ENCODE assay signal across 8 cellular contexts in genomic region chr9:72557549-72557948, GRCh38. TPM values are rescaled to one million over a fixed set of nuclear protein-coding genes. Genes with fewer than 3 reads are reported as not detected.
DNase-seq lines count a peak whose midpoint lies in the region; ATAC-seq and TF ChIP-seq lines count a peak whose summit lies in the region.

No MANE protein-coding gene starts in this region.

- peaks cover 34% of the 10 kb centered on the region for H3K4me1 ChIP-seq in osteoblast (ENCODE audit: insufficient read depth, low read length)
- no peaks in the 10 kb centered on the region for H3K4me1 ChIP-seq in aorta (ENCODE audit: control insufficient read depth in 1 of 2, insufficient read depth in 2 of 2, low read length in 2 of 2)
- peaks cover 5% of the 10 kb centered on the region for H3K4me1 ChIP-seq in left ventricle myocardium inferior
- H3K4me1 ChIP-seq in tibial nerve, result peaks cover 0 to 42% (median 3%) of the 10 kb centered on the region in 4 donors

- no peaks in the 10 kb centered on the region for H3K79me2 ChIP-seq in osteoblast (ENCODE audit: insufficient read depth, low read length)

- H3K9me3 ChIP-seq in osteoblast (ENCODE audit: low read depth, low read length) (no peaks in the 10 kb centered on the region), aorta (ENCODE audit: control insufficient read depth, low read length) (no peaks in the 10 kb centered on the region), left ventricle myocardium inferior (replicated peaks) (no peaks in the 10 kb centered on the region), tibial nerve (no peaks in the 10 kb centered on the region)

- H3K27me3 Mint-ChIP-seq in T-helper 1 cell treated with Interleukin-12 subunit alpha and Interleukin-12 subunit beta and Interleukin-4 antibody, amounts not matched to agents 30 μg/mL and 1 μg/mL, for 36 hours (ENCODE audit: low read depth), result peaks cover 3% of the 10 kb centered on the region

- no peak overlapping the region for H3K4me3 Mint-ChIP-seq in T-helper 1 cell treated with Interleukin-12 subunit alpha and Interleukin-12 subunit beta and Interleukin-4 antibody, amounts not matched to agents 30 μg/mL and 1 μg/mL, for 36 hours

- H3K36me3 Mint-ChIP-seq in T-helper 1 cell treated with Interleukin-12 subunit alpha and Interleukin-12 subunit beta and Interleukin-4 antibody, amounts not matched to agents 30 μg/mL and 1 μg/mL, for 36 hours (ENCODE audit: low read depth), result no peaks in the 10 kb centered on the region

- H3K27ac ChIP-seq in osteoblast (ENCODE audit: low read depth, low read length) (peak overlapping the region; percentile 57), aorta (ENCODE audit: low read depth in 1 of 2, low read length in 2 of 2) (no peak overlapping the region), left ventricle myocardium inferior (replicated peaks) (no peak overlapping the region), tibial nerve (peak overlapping the region in 2 of 4 donors; percentile 25 to 78)

- H3K27ac Mint-ChIP-seq in T-helper 1 cell treated with Interleukin-12 subunit alpha and Interleukin-12 subunit beta and Interleukin-4 antibody, amounts not matched to agents 30 μg/mL and 1 μg/mL, for 36 hours, result peak overlapping the region; percentile 76

- no peaks in the 10 kb centered on the region for H3K27me3 ChIP-seq in osteoblast (ENCODE audit: insufficient read depth, low read length)
- no peaks in the 10 kb centered on the region for H3K27me3 ChIP-seq in aorta (ENCODE audit: control insufficient read depth in 1 of 2, insufficient read depth in 2 of 2, low read length in 1 of 2)
- H3K27me3 ChIP-seq in left ventricle myocardium inferior (ENCODE audit: low read depth), result no peaks in the 10 kb centered on the region
- no peaks in the 10 kb centered on the region for H3K27me3 ChIP-seq in tibial nerve

- no peaks in the 10 kb centered on the region for H4K20me1 ChIP-seq in osteoblast (ENCODE audit: insufficient read depth, low read length)

- no peak for TF ChIP-seq EP300 in tibial nerve (IDR thresholded peaks at IDR 0.05)

- DNase-seq in GM03348 (ENCODE audit: low spot score), result peak; percentile 82
- peak; percentile 76 to 94 for DNase-seq in cardiac fibroblast (ENCODE audit: low read depth in 2 of 2)
- peak; percentile 83 for DNase-seq in osteoblast (ENCODE audit: insufficient read length, low spot score, missing footprints)
- no peak for DNase-seq in aorta
- no peak for DNase-seq in left ventricle myocardium inferior
- no peak for DNase-seq in NCI-H526 treated with DMSO at 0.1 percent for 48 hours (lab: John Stamatoyannopoulos, UW)
- no peak for DNase-seq in tibial nerve (ENCODE audit: low spot score in 2 of 2)

- peak overlapping the region; percentile 13 for H3K4me2 ChIP-seq in osteoblast (ENCODE audit: insufficient read depth, low read length)

- TF ChIP-seq CTCF in cardiac fibroblast (IDR thresholded peaks at IDR 0.05; ENCODE audit: low read depth, low read length) (no peak), osteoblast (IDR thresholded peaks at IDR 0.05; ENCODE audit: extremely low read depth, low read depth, low read length) (no peak), left ventricle myocardium inferior (IDR thresholded peaks at IDR 0.05; ENCODE audit: borderline replicate concordance) (no peak), tibial nerve (IDR thresholded peaks at IDR 0.05) (no peak)

- no peak overlapping the region for H2AFZ ChIP-seq in osteoblast (ENCODE audit: low read length)

- no peak for ATAC-seq in aorta (ENCODE audit: low FRiP score)

- no peaks in the 10 kb centered on the region for H3K9me3 Mint-ChIP-seq in T-helper 1 cell treated with Interleukin-12 subunit alpha and Interleukin-12 subunit beta and Interleukin-4 antibody, amounts not matched to agents 30 μg/mL and 1 μg/mL, for 36 hours

- peaks cover 13% of the 10 kb centered on the region for H3K4me1 Mint-ChIP-seq in T-helper 1 cell treated with Interleukin-12 subunit alpha and Interleukin-12 subunit beta and Interleukin-4 antibody, amounts not matched to agents 30 μg/mL and 1 μg/mL, for 36 hours (ENCODE audit: low read depth)

- WGBS in aorta, 2 donors, result 83 to 92% methylated on average over 2 of the region's 2 CpGs
- WGBS in tibial nerve, 2 donors, result 29 to 32% methylated on average over 2 of the region's 2 CpGs

- H3K36me3 ChIP-seq in osteoblast (ENCODE audit: insufficient read depth, low read length), result no peaks in the 10 kb centered on the region
- no peaks in the 10 kb centered on the region for H3K36me3 ChIP-seq in aorta (ENCODE audit: control insufficient read depth in 1 of 2, insufficient read depth in 2 of 2, low read length in 1 of 2)
- no peaks in the 10 kb centered on the region for H3K36me3 ChIP-seq in left ventricle myocardium inferior
- H3K36me3 ChIP-seq in tibial nerve, result no peaks in the 10 kb centered on the region

- no peak overlapping the region for H3K4me3 ChIP-seq in cardiac fibroblast (replicated peaks in 1 of 2; ENCODE audit: low read depth in 2 of 2, low read length in 2 of 2)
- H3K4me3 ChIP-seq in osteoblast (ENCODE audit: insufficient read depth, low read length), result no peak overlapping the region
- H3K4me3 ChIP-seq in aorta (ENCODE audit: low read length in 2 of 2), result no peak overlapping the region
- H3K4me3 ChIP-seq in left ventricle myocardium inferior, result no peak overlapping the region
- no peak overlapping the region for H3K4me3 ChIP-seq in tibial nerve

- TF ChIP-seq POLR2A in tibial nerve (IDR thresholded peaks at IDR 0.05), result no peak

- intact Hi-C loops in aorta (cut with DNase I), result no loop called here
- intact Hi-C loops in left ventricle myocardium inferior (cut with micrococcal nuclease), result no loop called here

RNA-seq across cellular contexts. Expression of gene TMC1, which starts 36.1 kb away (rescaled TPM):
- under 0.01 TPM in 1 of 2 replicates, not detected in the other for total RNA-seq in osteoblast
- total RNA-seq in aorta, result 1 to 10 TPM in 1 of 2 donors, under 1 TPM in 1; 0.62 to 2.9 TPM
- polyA plus RNA-seq in aorta, result not detected
- 0.25 TPM for total RNA-seq in left ventricle myocardium inferior
- 1 to 10 TPM in 1 of 4 donors, under 1 TPM in 2, not detected in 1; 0.30 to 2.3 (median 0.44) TPM for total RNA-seq in tibial nerve

Comparison
In these comparisons a context has a peak if more than half of its experiments do, and no peak if none do; other contexts are left out.
1. DNase-seq: peak in GM03348 (single experiment), cardiac fibroblast (2 of 2) and osteoblast (single experiment); none in aorta (0 of 2), left ventricle myocardium inferior (single experiment), NCI-H526 treated with DMSO at 0.1 percent for 48 hours (single experiment) and tibial nerve (0 of 2).